17 cellular contexts compared by ENCODE assay signal in genomic region chr1:193774536-193775323, GRCh38.
DNase-seq lines count a peak whose midpoint lies in the region; ATAC-seq, FAIRE-seq and TF ChIP-seq lines count a peak whose summit lies in the region.
"Had no signal": no experiment of that assay in that cellular context is flagged by ENCODE, and none has a peak within 500 bp of the region (broad histone marks: within the 10 kb centered on the region; RNA-seq: fewer than 3 reads in every experiment).

No MANE protein-coding gene starts in this region.

- FAIRE-seq in A549 (lab: Jason Lieb, UNC) (peak; percentile 7), colon (lab: Jason Lieb, UNC) (peak; percentile 85)
- FAIRE-seq: G401.6, GM12891, GM19239 had no signal

- no peaks in the 10 kb centered on the region for H3K36me3 ChIP-seq in HEK293 (ENCODE audit: control insufficient read depth in 2 of 2, insufficient read depth in 1 of 2, low read length in 2 of 2)
- H3K36me3 ChIP-seq: BLaER1 treated with 17β-estradiol and CSF1 and Interleukin-3, amounts not matched to agents 10 nM and 100 nM; HAP-1 had no signal

- no peak overlapping the region for H3K27ac ChIP-seq in A549
- H3K27ac ChIP-seq in HEK293 (ENCODE audit: extremely low read depth, low read depth, low read length): no peak overlapping the region
- H3K27ac ChIP-seq: BLaER1 treated with 17β-estradiol and CSF1 and Interleukin-3, amounts not matched to agents 10 nM and 100 nM; GM23248; KMS-11 had no signal

- H3K9me3 ChIP-seq in A549: peaks cover 13% of the 10 kb centered on the region; the same call in 1 of the 3 replicates
- no peaks in the 10 kb centered on the region for H3K9me3 ChIP-seq in HEK293 (ENCODE audit: control insufficient read depth, insufficient read depth, low read depth, low read length)
- H3K9me3 ChIP-seq: HAP-1 had no signal

- POLR2A ChIA-PET in A549 (lab: Yijun Ruan, JAX) (no interaction called here), HEK293 (lab: Yijun Ruan, JAX) (no interaction called here)

- H3K4me2 ChIP-seq in A549: no peak overlapping the region
- H3K4me2 ChIP-seq: BLaER1 treated with 17β-estradiol and CSF1 and Interleukin-3, amounts not matched to agents 10 nM and 100 nM; KMS-11 had no signal

- no peaks in the 10 kb centered on the region for H3K4me1 ChIP-seq in A549
- H3K4me1 ChIP-seq in HEK293 (ENCODE audit: control insufficient read depth, insufficient read depth, low read length): no peaks in the 10 kb centered on the region
- H3K4me1 ChIP-seq: BLaER1 treated with 17β-estradiol and CSF1 and Interleukin-3, amounts not matched to agents 10 nM and 100 nM; HAP-1 had no signal

- TF ChIP-seq RAD21 in A549 (conservative IDR thresholded peaks at IDR 0.05 in 1 of 2, IDR thresholded peaks at IDR 0.05 in 1 of 2): no peak

- WGBS in A549 (ENCODE audit: missing lambda C conversion rate): 69% methylated on average over 2 of the region's 2 CpGs

- no peak for TF ChIP-seq CTCF in A549 (IDR thresholded peaks at IDR 0.05)
- no peak for TF ChIP-seq CTCF in HEK293 (tag by site-specific recombination; IDR thresholded peaks at IDR 0.05)

- TF ChIP-seq EP300 in A549 (IDR thresholded peaks at IDR 0.05): no peak

- DNase-seq in A549 (ENCODE audit: low read depth in 1 of 2, low spot score in 1 of 2) (no peak), NCI-H748 treated with DMSO at 0.1 percent for 48 hours (lab: John Stamatoyannopoulos, UW) (no peak), AG08395 (ENCODE audit: low spot score) (no peak)
- DNase-seq: Calu3; CD8-positive, alpha-beta T cell; DMS 273 treated with DMSO at 0.1 percent for 48 hours; DMS53; GM23248 had no signal

- TF ChIP-seq POLR2A in A549 (IDR thresholded peaks at IDR 0.05; ENCODE audit: low read length): no peak

- H3K4me3 ChIP-seq in A549 (no peak overlapping the region), HEK293 (ENCODE audit: low read depth, low read length) (no peak overlapping the region)
- H3K4me3 ChIP-seq: BLaER1 treated with 17β-estradiol and CSF1 and Interleukin-3, amounts not matched to agents 10 nM and 100 nM; GM23248; HAP-1 had no signal

- CTCF ChIA-PET in A549 (lab: Yijun Ruan, JAX): no interaction called here
- CTCF ChIA-PET in HEK293 (lab: Yijun Ruan, JAX): no interaction called here

- ATAC-seq in A549 (no peak), GM21367 (IDR thresholded peaks at IDR 0.05; ENCODE audit: unreplicated experiment) (no peak)
- ATAC-seq: CD8-positive, alpha-beta T cell had no signal

TF ChIP-seq in A549, 52 proteins besides CTCF, POLR2A, EP300 and RAD21:
- TF ChIP-seq ZC3H11A (IDR thresholded peaks at IDR 0.05): no peak
- TF ChIP-seq, protein P1, sequence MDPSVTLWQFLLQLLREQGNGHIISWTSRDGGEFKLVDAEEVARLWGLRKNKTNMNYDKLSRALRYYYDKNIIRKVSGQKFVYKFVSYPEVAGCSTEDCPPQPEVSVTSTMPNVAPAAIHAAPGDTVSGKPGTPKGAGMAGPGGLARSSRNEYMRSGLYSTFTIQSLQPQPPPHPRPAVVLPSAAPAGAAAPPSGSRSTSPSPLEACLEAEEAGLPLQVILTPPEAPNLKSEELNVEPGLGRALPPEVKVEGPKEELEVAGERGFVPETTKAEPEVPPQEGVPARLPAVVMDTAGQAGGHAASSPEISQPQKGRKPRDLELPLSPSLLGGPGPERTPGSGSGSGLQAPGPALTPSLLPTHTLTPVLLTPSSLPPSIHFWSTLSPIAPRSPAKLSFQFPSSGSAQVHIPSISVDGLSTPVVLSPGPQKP (IDR thresholded peaks at IDR 0.05; ENCODE audit: low read depth, low read length): no peak

TF ChIP-seq in HEK293, 187 proteins besides CTCF, POLR2A, EP300 and RAD21:
- TF ChIP-seq ZIC2 (tag by site-specific recombination; IDR thresholded peaks at IDR 0.05) (no peak), BCL11B (tag by site-specific recombination; IDR thresholded peaks at IDR 0.05; ENCODE audit: low read depth) (no peak), SETDB1 (IDR thresholded peaks at IDR 0.05; ENCODE audit: insufficient read length, low read length) (peak; percentile 63), ZNF510 (tag by site-specific recombination; IDR thresholded peaks at IDR 0.05; ENCODE audit: insufficient replicate concordance) (no peak), ZNF626 (tag by site-specific recombination; IDR thresholded peaks at IDR 0.05) (no peak), OSR2 (tag by site-specific recombination; IDR thresholded peaks at IDR 0.05) (no peak)
- TF ChIP-seq, protein P2, sequence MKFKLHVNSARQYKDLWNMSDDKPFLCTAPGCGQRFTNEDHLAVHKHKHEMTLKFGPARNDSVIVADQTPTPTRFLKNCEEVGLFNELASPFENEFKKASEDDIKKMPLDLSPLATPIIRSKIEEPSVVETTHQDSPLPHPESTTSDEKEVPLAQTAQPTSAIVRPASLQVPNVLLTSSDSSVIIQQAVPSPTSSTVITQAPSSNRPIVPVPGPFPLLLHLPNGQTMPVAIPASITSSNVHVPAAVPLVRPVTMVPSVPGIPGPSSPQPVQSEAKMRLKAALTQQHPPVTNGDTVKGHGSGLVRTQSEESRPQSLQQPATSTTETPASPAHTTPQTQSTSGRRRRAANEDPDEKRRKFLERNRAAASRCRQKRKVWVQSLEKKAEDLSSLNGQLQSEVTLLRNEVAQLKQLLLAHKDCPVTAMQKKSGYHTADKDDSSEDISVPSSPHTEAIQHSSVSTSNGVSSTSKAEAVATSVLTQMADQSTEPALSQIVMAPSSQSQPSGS (tag by site-specific recombination; IDR thresholded peaks at IDR 0.05; ENCODE audit: low read depth): peak; percentile 64
